28 cellular contexts compared by ENCODE assay signal in genomic region chr6:102520981-102521380, GRCh38.
"Had no signal": no experiment of that assay in that cellular context is flagged by ENCODE, and none has a peak within 500 bp of the region (broad histone marks: within the 10 kb centered on the region; RNA-seq: fewer than 3 reads in every experiment).

No MANE protein-coding gene starts in this region.

- H3K27me3 ChIP-seq: ascending aorta, cardiac muscle cell, esophagus squamous epithelium, left lung, pancreas, stomach, suprapubic skin, tibial artery had no signal

- H3K4me3 ChIP-seq: ascending aorta, cardiac muscle cell, esophagus squamous epithelium, left lung, lower lobe of right lung, pancreas, psoas muscle, smooth muscle cell, stomach, suprapubic skin, tibial artery had no signal

- H3K4me1 ChIP-seq: ascending aorta, esophagus squamous epithelium, left lung, lower lobe of right lung, pancreas, psoas muscle, stomach, suprapubic skin, tibial artery had no signal

- H3K27ac ChIP-seq: ascending aorta, cardiac muscle cell, epithelial cell of prostate, esophagus squamous epithelium, left lung, lower lobe of right lung, pancreas, psoas muscle, stomach, suprapubic skin, tibial artery had no signal

- H3K4me2 ChIP-seq: smooth muscle cell had no signal

- DNase-seq: activated B cell treated with CpG ODN at 0.5 μM for 24 hours; activated CD4-positive, alpha-beta T cell treated with anti-CD3 and anti-CD28 coated beads for 36 hours; activated CD8-positive, alpha-beta memory T cell treated with anti-CD3 and anti-CD28 coated beads, Interleukin-2, amount 10 ng/mL, durations not matched to agents 7 days and 5 days; activated CD8-positive, alpha-beta T cell treated with anti-CD3 and anti-CD28 coated beads, Interleukin-2, amount 10 ng/mL, durations not matched to agents 7 days and 5 days; activated naive CD4-positive, alpha-beta T cell; activated T-cell treated with anti-CD3 and anti-CD28 coated beads for 4 hours; activated T-cell treated with anti-CD3 and anti-CD28 coated beads, Interleukin-2, amount 50 U/mL, for 72 hours; dermis blood vessel endothelial cell; effector CD8-positive, alpha-beta T cell; esophagus squamous epithelium; foreskin melanocyte; left lung; lower lobe of right lung; mesenchymal stem cell; naive thymus-derived CD8-positive, alpha-beta T cell; nucleus accumbens; pancreas; psoas muscle; stimulated activated CD4-positive, alpha-beta T cell treated with anti-CD3 and anti-CD28 coated beads, Interleukin-1b, Interleukin-23, amount 100 ng/mL, for 48 hours; stimulated activated CD4-positive, alpha-beta T cell treated with anti-CD3 and anti-CD28 coated beads, Interleukin-4, amount 100 ng/mL, for 4 hours; stimulated activated CD8-positive, alpha-beta memory T cell treated with anti-CD3 and anti-CD28 coated beads, Interleukin-4, amount 100 ng/mL, for 48 hours; stomach; tibial artery had no signal

- H3K36me3 ChIP-seq: ascending aorta, cardiac muscle cell, esophagus squamous epithelium, left lung, lower lobe of right lung, pancreas, stomach, suprapubic skin, tibial artery had no signal

- H3K9me3 ChIP-seq: ascending aorta, esophagus squamous epithelium, left lung, lower lobe of right lung, pancreas, psoas muscle, stomach, suprapubic skin, tibial artery had no signal
